ENCODE assay signal across 1 cellular context in genomic region chr15:96351801-96352593, GRCh38.
TF ChIP-seq lines count a peak whose summit lies in the region.

No MANE protein-coding gene starts in this region.

TF ChIP-seq in K562, 482 proteins besides CTCF, POLR2A, EP300 and RAD21 (continued from another document):
- TF ChIP-seq KLF16 (IDR thresholded peaks at IDR 0.05) (no peak), YY1 (IDR thresholded peaks at IDR 0.05; ENCODE audit: borderline replicate concordance in 1 of 3, control insufficient read depth in 1 of 3, extremely low read depth in 1 of 3, insufficient read depth in 3 of 3, insufficient read length in 1 of 3, insufficient replicate concordance in 2 of 3, low read depth in 1 of 3, low read length in 2 of 3) (no peak), SIN3A (IDR thresholded peaks at IDR 0.05; ENCODE audit: borderline replicate concordance in 2 of 2, control insufficient read depth in 1 of 2, low read depth in 2 of 2, low read length in 2 of 2) (no peak), ZBTB33 (CRISPR knock-in tag; IDR thresholded peaks at IDR 0.05) (peak; percentile 97)
